ENCODE assay signal across 11 cellular contexts in genomic region chr6:73747293-73747692, GRCh38. TPM values are rescaled to one million over a fixed set of nuclear protein-coding genes. Genes with fewer than 3 reads are reported as not detected.
A peak's percentile ranks its signal among the peaks of the same experiment; 100 is the strongest.
DNase-seq lines count a peak whose midpoint lies in the region; ATAC-seq and TF ChIP-seq lines count a peak whose summit lies in the region.
"Had no signal": no experiment of that assay in that cellular context is flagged by ENCODE, and none has a peak within 500 bp of the region (broad histone marks: within the 10 kb centered on the region; RNA-seq: fewer than 3 reads in every experiment).

No MANE protein-coding gene starts in this region.

- no peaks in the 10 kb centered on the region for H3K36me3 Mint-ChIP-seq in central memory CD8-positive, alpha-beta T cell (ENCODE audit: insufficient read depth)

- no peaks in the 10 kb centered on the region for H3K27me3 Mint-ChIP-seq in central memory CD8-positive, alpha-beta T cell

- H3K9me3 Mint-ChIP-seq in central memory CD8-positive, alpha-beta T cell = no peaks in the 10 kb centered on the region
- H3K9me3 Mint-ChIP-seq: endodermal cell had no signal

- H3K4me3 Mint-ChIP-seq in central memory CD8-positive, alpha-beta T cell = no peak overlapping the region
- H3K4me3 Mint-ChIP-seq: endodermal cell had no signal

- in situ Hi-C loops in GM13977 (cut with MboI; ENCODE audit: low pct_unique_long_range_greater_than_20kb, low sequenced_read_pairs, unreplicated experiment) = loop anchor here (10.0 to 25.0 kb wide), 3 partner anchors 215 to 1468 kb away; no protein-coding TSS in a partner anchor

- DNase-seq in GM13977 (ENCODE audit: low spot score) (peak; percentile 34), NCI-H2081 (lab: John Stamatoyannopoulos, UW) (no peak), HK-2 (ENCODE audit: unreplicated experiment) (no peak), C1 segment of cervical spinal cord (lab: John Stamatoyannopoulos, UW) (no peak), omental fat pad (ENCODE audit: low spot score) (no peak)
- no peak for DNase-seq in central memory CD8-positive, alpha-beta T cell (ENCODE audit: low spot score in 2 of 2)
- DNase-seq: activated CD4-positive, alpha-beta T cell treated with anti-CD3 and anti-CD28 coated beads for 4 hours; endodermal cell; NCI-H1092 treated with DMSO at 0.1 percent for 48 hours had no signal

- TF ChIP-seq CTCF in GM13977 (IDR thresholded peaks at IDR 0.05; ENCODE audit: extremely low read depth, insufficient read depth, missing control alignments) (no peak), omental fat pad (IDR thresholded peaks at IDR 0.05) (no peak)

- no peak overlapping the region for H3K27ac Mint-ChIP-seq in central memory CD8-positive, alpha-beta T cell (ENCODE audit: low read depth)
- H3K27ac Mint-ChIP-seq: endodermal cell had no signal

- no peaks in the 10 kb centered on the region for H3K4me1 Mint-ChIP-seq in central memory CD8-positive, alpha-beta T cell
- H3K4me1 Mint-ChIP-seq: endodermal cell had no signal

- ATAC-seq in GM21367 (IDR thresholded peaks at IDR 0.05; ENCODE audit: unreplicated experiment) = peak; percentile 99
- peak; percentile 98 for ATAC-seq in HG03342 (IDR thresholded peaks at IDR 0.05; ENCODE audit: unreplicated experiment)
- peak; percentile 62 for ATAC-seq in central memory CD8-positive, alpha-beta T cell (replicated peaks; ENCODE audit: extremely low read depth, poor library complexity, severe bottlenecking)
- no peak for ATAC-seq in omental fat pad (ENCODE audit: low FRiP score)

RNA-seq across cellular contexts. Expression of gene CD109, which starts 51.3 kb away (rescaled TPM):
- 10 to 100 TPM; 13.4 to 29.3 (median 20.2) TPM for total RNA-seq in omental fat pad
